ENCODE assay signal across 1 cellular context in genomic region chr12:86241600-86241999, GRCh38.
TF ChIP-seq lines count a peak whose summit lies in the region.

No MANE protein-coding gene starts in this region.

TF ChIP-seq in H1, 55 proteins besides CTCF, POLR2A, EP300 and RAD21:
- TF ChIP-seq YY1 (IDR thresholded peaks at IDR 0.05; ENCODE audit: low read depth, low read length) (no peak), MAX (IDR thresholded peaks at IDR 0.05) (no peak), PHF8 (conservative IDR thresholded peaks at IDR 0.05; ENCODE audit: low read depth, low read length) (no peak), FOSL1 (IDR thresholded peaks at IDR 0.05; ENCODE audit: insufficient read depth, low read depth, low read length) (no peak), SUZ12 (IDR thresholded peaks at IDR 0.05; ENCODE audit: low read length) (no peak), SIRT6 (IDR thresholded peaks at IDR 0.05; ENCODE audit: low read length) (no peak), CBX5 (IDR thresholded peaks at IDR 0.05; ENCODE audit: low read depth, low read length) (no peak), NRF1 (IDR thresholded peaks at IDR 0.05; ENCODE audit: low read depth, low read length) (no peak), CTBP2 (IDR thresholded peaks at IDR 0.05; ENCODE audit: borderline replicate concordance, insufficient read depth, insufficient read length, low read length) (no peak), EZH2 (IDR thresholded peaks at IDR 0.05; ENCODE audit: low read depth, low read length, severe bottlenecking) (no peak), RBBP5 (IDR thresholded peaks at IDR 0.05; ENCODE audit: borderline replicate concordance, low read depth, low read length) (no peak), CHD7 (IDR thresholded peaks at IDR 0.05; ENCODE audit: insufficient replicate concordance, low read length) (no peak), RXRA (IDR thresholded peaks at IDR 0.05; ENCODE audit: insufficient read depth, low read depth, low read length) (no peak), POLR2AphosphoS5 (IDR thresholded peaks at IDR 0.05; ENCODE audit: low read depth, low read length) (no peak), ATF2 (IDR thresholded peaks at IDR 0.05; ENCODE audit: low read length) (no peak), SIN3A (conservative IDR thresholded peaks at IDR 0.05 in 1 of 2, IDR thresholded peaks at IDR 0.05 in 1 of 2; ENCODE audit: low read depth in 1 of 2, low read length in 2 of 2) (no peak), ASH2L (IDR thresholded peaks at IDR 0.05; ENCODE audit: low read length) (no peak), CHD2 (IDR thresholded peaks at IDR 0.05; ENCODE audit: low read length) (no peak)
TF ChIP-seq in H1: peak in this region for 0.
